9 cellular contexts compared by ENCODE assay signal in the genomic region with DNA sequence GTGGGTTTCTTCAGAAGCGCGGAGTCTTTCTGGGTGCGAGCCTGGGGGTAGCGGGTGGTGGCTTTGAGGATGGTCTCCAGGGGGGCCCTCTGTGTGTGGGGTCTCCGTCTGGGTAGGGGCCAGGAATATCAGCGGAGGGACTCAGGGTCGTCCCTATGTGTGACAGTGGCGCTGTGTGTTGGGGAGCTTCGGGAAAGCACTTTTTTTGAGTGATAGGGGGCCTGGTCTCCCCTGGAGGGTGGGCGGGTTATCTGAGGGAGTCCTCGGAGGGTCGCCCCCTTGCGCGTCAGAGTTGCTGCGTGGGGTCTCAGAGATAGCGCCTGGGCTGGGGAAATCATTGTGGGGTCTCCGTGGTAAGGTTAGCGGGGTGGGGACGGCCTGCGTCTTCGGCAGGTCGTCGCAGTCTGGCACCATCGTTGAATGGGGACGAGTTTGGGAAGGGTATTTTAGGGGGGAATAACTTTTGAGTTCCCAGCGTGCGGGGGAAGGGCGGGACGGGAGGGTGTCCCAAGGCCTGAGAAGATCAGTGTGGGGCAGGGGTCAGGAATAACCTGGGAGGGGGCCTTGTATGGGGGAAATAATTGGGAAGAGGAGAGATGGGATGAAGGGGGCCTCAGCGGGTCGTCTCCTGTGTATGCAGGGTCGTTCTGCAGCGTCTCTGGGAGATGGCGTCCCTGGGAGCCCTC. TPM values are rescaled to one million over a fixed set of nuclear protein-coding genes. Genes with fewer than 3 reads are reported as not detected.
DNase-seq lines count a peak whose midpoint lies in the region; ATAC-seq, FAIRE-seq and TF ChIP-seq lines count a peak whose summit lies in the region.
"Had no signal": no experiment of that assay in that cellular context is flagged by ENCODE, and none has a peak within 500 bp of the region (broad histone marks: within the 10 kb centered on the region; RNA-seq: fewer than 3 reads in every experiment).

No MANE protein-coding gene starts in this region.

- H3K27me3 ChIP-seq in cardiac muscle cell (no peaks in the 10 kb centered on the region), pancreas (no peaks in the 10 kb centered on the region)

- H3K4me1 ChIP-seq in cardiac muscle cell (ENCODE audit: low read depth) (peaks cover 14% of the 10 kb centered on the region), pancreas (peaks cover 6 to 10% (median 7%) of the 10 kb centered on the region in 3 donors)

- 0% methylated on average over 29 to 34 of the region's 34 CpGs for WGBS in pancreas, 2 donors

- CTCF ChIA-PET in activated CD4-positive, alpha-beta memory T cell treated with anti-CD3 and anti-CD28 coated beads for 36 hours (lab: Charles Lee), result interaction anchor here (0.6 to 2.1 kb wide), 9 partner anchors 13 to 85 kb away, joined by 4 to 12 read pairs (median 6); partner anchors contain the start of gene NACC1

- ATAC-seq in pancreas (no peak), GM19467 (IDR thresholded peaks at IDR 0.05; ENCODE audit: unreplicated experiment) (no peak)

- peaks cover 3% of the 10 kb centered on the region for H3K27me3 Mint-ChIP-seq in activated CD4-positive, alpha-beta memory T cell treated with anti-CD3 and anti-CD28 coated beads for 36 hours

- FAIRE-seq in pancreas (lab: Jason Lieb, UNC), result no peak
- FAIRE-seq: colon had no signal

- peak overlapping the region; percentile 97 for H3K27ac Mint-ChIP-seq in activated CD4-positive, alpha-beta memory T cell treated with anti-CD3 and anti-CD28 coated beads for 36 hours

- no peak for TF ChIP-seq CTCF in cardiac muscle cell (IDR thresholded peaks at IDR 0.05; ENCODE audit: low read depth, low read length)
- TF ChIP-seq CTCF in fibroblast of mammary gland (conservative IDR thresholded peaks at IDR 0.05; ENCODE audit: control insufficient read depth, insufficient read depth, low read depth, low read length), result no peak
- no peak for TF ChIP-seq CTCF in pancreas (IDR thresholded peaks at IDR 0.05)

- peak; percentile 23 to 27 for DNase-seq in cardiac muscle cell (ENCODE audit: low read depth in 1 of 2, low spot score in 1 of 2)
- DNase-seq in cardiac septum (ENCODE audit: low spot score), result no peak
- DNase-seq in activated CD4-positive, alpha-beta memory T cell treated with anti-CD3 and anti-CD28 coated beads for 36 hours, result peak; percentile 43
- no peak for DNase-seq in fibroblast of mammary gland (ENCODE audit: low read depth)
- DNase-seq in pancreas, result peak in 4 of 6 donors; percentile 59 to 73 (median 62)
- no peak for DNase-seq in NCI-H2081 (lab: John Stamatoyannopoulos, UW)
- no peak for DNase-seq in AG20443 (ENCODE audit: low spot score)

- H3K36me3 Mint-ChIP-seq in activated CD4-positive, alpha-beta memory T cell treated with anti-CD3 and anti-CD28 coated beads for 36 hours, result peaks cover 40% of the 10 kb centered on the region

- POLR2A ChIA-PET in activated CD4-positive, alpha-beta memory T cell treated with anti-CD3 and anti-CD28 coated beads for 36 hours (lab: Charles Lee), result interaction anchor here (0.7 to 1.5 kb wide), 5 partner anchors 12 to 52 kb away, joined by 3 to 10 read pairs (median 3); partner anchors contain the start of gene NACC1

- H3K9me3 ChIP-seq in cardiac muscle cell (ENCODE audit: low read depth) (no peaks in the 10 kb centered on the region), pancreas (no peaks in the 10 kb centered on the region)

- peak overlapping the region; percentile 99 for H3K4me3 Mint-ChIP-seq in activated CD4-positive, alpha-beta memory T cell treated with anti-CD3 and anti-CD28 coated beads for 36 hours

- H3K9me3 Mint-ChIP-seq in activated CD4-positive, alpha-beta memory T cell treated with anti-CD3 and anti-CD28 coated beads for 36 hours, result no peaks in the 10 kb centered on the region

- intact Hi-C loops in cardiac septum (cut with DNase I) (loop anchor here (2.0 to 5.0 kb wide), 7 partner anchors 34 to 686 kb away; partner anchors contain the start of genes JUNB, LYL1 and TRMT1), pancreas (cut with DNase I) (no loop called here)
- intact Hi-C loops in activated CD4-positive, alpha-beta memory T cell treated with anti-CD3 and anti-CD28 coated beads for 36 hours (cut with micrococcal nuclease), result loop anchor here (1.0 to 5.0 kb wide), 4 partner anchors 19 to 359 kb away; partner anchors contain the start of genes CALR, JUNB and TRMT1

- no peaks in the 10 kb centered on the region for H3K36me3 ChIP-seq in cardiac muscle cell
- H3K36me3 ChIP-seq in pancreas, result no peaks in the 10 kb centered on the region

- H3K4me3 ChIP-seq in cardiac muscle cell (peak overlapping the region; percentile 78), fibroblast of mammary gland (ENCODE audit: control insufficient read depth, low read depth, low read length) (peak overlapping the region; percentile 98), pancreas (peak overlapping the region; percentile 53 to 100 (median 91))

- H3K27ac ChIP-seq in cardiac muscle cell (peak overlapping the region; percentile 96), pancreas (peak overlapping the region; percentile 89 to 99 (median 96))

- peaks cover 26% of the 10 kb centered on the region for H3K4me1 Mint-ChIP-seq in activated CD4-positive, alpha-beta memory T cell treated with anti-CD3 and anti-CD28 coated beads for 36 hours (ENCODE audit: low read depth)

RNA-seq across cellular contexts. Expression of gene IER2, which starts 0.9 kb away (rescaled TPM):
- total RNA-seq in cardiac muscle cell (60.3 and 110 TPM in 2 replicates), cardiac septum (28.4 TPM), pancreas (10 to 100 TPM; 32.4 to 59.2 (median 37.7) TPM)
- polyA plus RNA-seq in cardiac muscle cell (77.6 and 88.9 TPM in 2 replicates), pancreas (100 to 1,000 TPM in 1 of 2 donors, 10 to 100 TPM in 1; 80.7 to 179 TPM)
- total RNA-seq in activated CD4-positive, alpha-beta memory T cell treated with anti-CD3 and anti-CD28 coated beads for 36 hours, result 100 to 1,000 TPM; 129 to 137 TPM

RNA-seq across cellular contexts. Expression of gene STX10, which starts 0.9 kb away (rescaled TPM):
- total RNA-seq in cardiac muscle cell, result 95.5 and 110 TPM in 2 replicates
- polyA plus RNA-seq in cardiac muscle cell, result 65.2 and 71.1 TPM in 2 replicates
- total RNA-seq in cardiac septum, result 25.7 TPM
- total RNA-seq in activated CD4-positive, alpha-beta memory T cell treated with anti-CD3 and anti-CD28 coated beads for 36 hours, result 10 to 100 TPM; 65.5 to 66.3 TPM
- total RNA-seq in pancreas, result 10 to 100 TPM; 14.0 to 24.6 (median 17.0) TPM
- polyA plus RNA-seq in pancreas, result 10 to 100 TPM; 61.4 to 73.5 TPM

RNA-seq across cellular contexts. Expression of gene NACC1, which starts 33.0 kb away (rescaled TPM):
- 75.1 and 93.7 TPM in 2 replicates for total RNA-seq in cardiac muscle cell
- 9.8 and 13.3 TPM in 2 replicates for polyA plus RNA-seq in cardiac muscle cell
- total RNA-seq in cardiac septum, result 33.8 TPM
- total RNA-seq in activated CD4-positive, alpha-beta memory T cell treated with anti-CD3 and anti-CD28 coated beads for 36 hours, result 10 to 100 TPM; 89.8 to 90.9 TPM
- total RNA-seq in pancreas, result 10 to 100 TPM in 5 of 6 donors, 1 to 10 TPM in 1; 9.8 to 25.3 (median 14.1) TPM
- 10 to 100 TPM in 1 of 2 donors, 1 to 10 TPM in 1; 7.0 to 19.8 TPM for polyA plus RNA-seq in pancreas

RNA-seq across cellular contexts. Expression of gene TRMT1, which starts 34.5 kb away (rescaled TPM):
- 45.9 and 48.5 TPM in 2 replicates for total RNA-seq in cardiac muscle cell
- polyA plus RNA-seq in cardiac muscle cell, result 37.7 and 56.0 TPM in 2 replicates
- total RNA-seq in cardiac septum, result 17.5 TPM
- 10 to 100 TPM; 59.2 to 61.3 TPM for total RNA-seq in activated CD4-positive, alpha-beta memory T cell treated with anti-CD3 and anti-CD28 coated beads for 36 hours
- 10 to 100 TPM; 12.7 to 29.2 (median 19.1) TPM for total RNA-seq in pancreas
- 100 to 1,000 TPM in 1 of 2 donors, 10 to 100 TPM in 1; 85.5 to 108 TPM for polyA plus RNA-seq in pancreas

RNA-seq across cellular contexts. Expression of gene LYL1, which starts 48.4 kb away (rescaled TPM):
- 5.6 and 6.3 TPM in 2 replicates for total RNA-seq in cardiac muscle cell
- 4.3 and 4.6 TPM in 2 replicates for polyA plus RNA-seq in cardiac muscle cell
- 9.4 TPM for total RNA-seq in cardiac septum
- total RNA-seq in activated CD4-positive, alpha-beta memory T cell treated with anti-CD3 and anti-CD28 coated beads for 36 hours, result 1 to 10 TPM; 5.0 to 5.6 TPM
- total RNA-seq in pancreas, result 1 to 10 TPM in 4 of 6 donors, under 1 TPM in 2; 0.51 to 5.5 (median 1.7) TPM
- 1 to 10 TPM; 2.6 to 3.6 TPM for polyA plus RNA-seq in pancreas

Comparison
In these comparisons a context has a peak if more than half of its experiments do, and no peak if none do; other contexts are left out.
1. DNase-seq: peak in cardiac muscle cell (2 of 2), activated CD4-positive, alpha-beta memory T cell treated with anti-CD3 and anti-CD28 coated beads for 36 hours (single experiment) and pancreas (4 of 6); none in cardiac septum (single experiment), fibroblast of mammary gland (single experiment), NCI-H2081 (0 of 2) and AG20443 (single experiment).
2. intact Hi-C loops: an anchor here in cardiac septum (2.0 to 5.0 kb wide) and activated CD4-positive, alpha-beta memory T cell treated with anti-CD3 and anti-CD28 coated beads for 36 hours (1.0 to 5.0 kb wide); none called in pancreas.
3. Peak in every context shown above with its lines, with median percentiles within 50 percentile points of each other: H3K4me3 ChIP-seq.